Comparison of ENCODE assay signal across 14 cellular contexts in genomic region chr5:128536229-128536860, GRCh38. TPM values are rescaled to one million over a fixed set of nuclear protein-coding genes. Genes with fewer than 3 reads are reported as not detected.
DNase-seq lines count a peak whose midpoint lies in the region; FAIRE-seq and TF ChIP-seq lines count a peak whose summit lies in the region.
"Had no signal": no experiment of that assay in that cellular context is flagged by ENCODE, and none has a peak within 500 bp of the region (broad histone marks: within the 10 kb centered on the region; RNA-seq: fewer than 3 reads in every experiment).

No MANE protein-coding gene starts in this region.

- no peaks in the 10 kb centered on the region for H3K9me3 Mint-ChIP-seq in mesothelial cell of epicardium
- H3K9me3 Mint-ChIP-seq: activated B cell treated with CpG ODN at 0.5 μM for 24 hours had no signal

- H3K36me3 ChIP-seq in MM.1S (replicated peaks; ENCODE audit: insufficient read depth, low read length), result no peaks in the 10 kb centered on the region
- H3K36me3 ChIP-seq: BLaER1 had no signal

- H3K9ac ChIP-seq in MM.1S (ENCODE audit: low read length), result no peak overlapping the region
- H3K9ac ChIP-seq: BLaER1 had no signal

- peaks cover 10% of the 10 kb centered on the region for H3K27me3 Mint-ChIP-seq in mesothelial cell of epicardium (ENCODE audit: low read depth)

- H3K4me3 ChIP-seq in AG04449 (ENCODE audit: low read depth, low read length) (peak overlapping the region; percentile 91), MM.1S (ENCODE audit: low read length) (no peak overlapping the region), epithelial cell of proximal tubule (ENCODE audit: low read depth, low read length) (peak overlapping the region; percentile 61)

- FAIRE-seq in GM12891 (lab: Jason Lieb, UNC), result no peak
- FAIRE-seq: GM12892 had no signal

- peak overlapping the region; percentile 90 for H3K27ac Mint-ChIP-seq in mesothelial cell of epicardium
- H3K27ac Mint-ChIP-seq: activated B cell treated with CpG ODN at 0.5 μM for 24 hours, naive B cell had no signal

- 0 out of 2 replicates have a peak overlapping the region, but pooled peaks have one; percentile 99 for H3K4me2 ChIP-seq in MM.1S (ENCODE audit: low read depth, low read length)
- H3K4me2 ChIP-seq: BLaER1 had no signal

- CTCF ChIA-PET in AG04449 (lab: Yijun Ruan, JAX), result interaction anchor here (0.8 to 5.5 kb wide), 5 partner anchors 14 to 192 kb away, joined by 3 to 76 read pairs (median 3); no protein-coding TSS in a partner anchor

- no peaks in the 10 kb centered on the region for H4K20me1 ChIP-seq in MM.1S (ENCODE audit: insufficient read depth, low read length)
- H4K20me1 ChIP-seq: BLaER1 had no signal

- H2AFZ ChIP-seq in MM.1S (ENCODE audit: low read length), result no peak overlapping the region

- POLR2A ChIA-PET in AG04449 (lab: Yijun Ruan, JAX), result interaction anchor here (0.9 to 3.8 kb wide), 6 partner anchors 13 to 138 kb away, joined by 3 to 21 read pairs (median 4); no protein-coding TSS in a partner anchor

- H3K27ac ChIP-seq in MM.1S (ENCODE audit: low read length), result no peak overlapping the region
- H3K27ac ChIP-seq: BLaER1 had no signal

- H3K4me1 Mint-ChIP-seq in mesothelial cell of epicardium, result peaks cover 34% of the 10 kb centered on the region
- H3K4me1 Mint-ChIP-seq: activated B cell treated with CpG ODN at 0.5 μM for 24 hours had no signal

- H3K79me2 ChIP-seq in MM.1S (ENCODE audit: low read length), result no peaks in the 10 kb centered on the region

- no peaks in the 10 kb centered on the region for H3F3A ChIP-seq in MM.1S (ENCODE audit: insufficient read depth, low read length)

- DNase-seq in AG04449 (ENCODE audit: low read depth, low spot score) (no peak), MM.1S (no peak), epithelial cell of proximal tubule (ENCODE audit: low read depth) (no peak), mesothelial cell of epicardium (ENCODE audit: low spot score in 2 of 2, unreplicated experiment in 2 of 2) (no peak), GM12891 (ENCODE audit: insufficient read length, low spot score) (no peak), SIG-M5 treated with dmso at 0.1 percent for 504 hours (lab: John Stamatoyannopoulos, UW; ENCODE audit: unreplicated experiment) (no peak), GM19240 (ENCODE audit: insufficient read length, low spot score) (no peak)
- no peak for DNase-seq in stimulated activated CD4-positive, alpha-beta T cell treated with anti-CD3 and anti-CD28 coated beads, Interleukin-4, amount 100 ng/mL, for 4 hours
- DNase-seq: activated B cell treated with CpG ODN at 0.5 μM for 24 hours, activated gamma-delta T cell treated with Interleukin-2 at 50 U/mL for 16 hours, naive B cell, NCI-H1105 had no signal

- peaks cover under 1% of the 10 kb centered on the region for H3K36me3 Mint-ChIP-seq in mesothelial cell of epicardium

- H3K4me1 ChIP-seq in MM.1S (ENCODE audit: low read length), result no peaks in the 10 kb centered on the region
- H3K4me1 ChIP-seq: BLaER1 had no signal

- peak overlapping the region; percentile 86 for H3K4me3 Mint-ChIP-seq in mesothelial cell of epicardium
- H3K4me3 Mint-ChIP-seq: activated B cell treated with CpG ODN at 0.5 μM for 24 hours had no signal

- TF ChIP-seq POLR2A in GM12891 (IDR thresholded peaks at IDR 0.05; ENCODE audit: low read depth, low read length), result no peak

- TF ChIP-seq CTCF in AG04449 (IDR thresholded peaks at IDR 0.05; ENCODE audit: insufficient read depth, low read length, missing control alignments), result peak; percentile 14
- TF ChIP-seq CTCF in MM.1S (IDR thresholded peaks at IDR 0.05; ENCODE audit: low read length), result no peak
- TF ChIP-seq CTCF in epithelial cell of proximal tubule (conservative IDR thresholded peaks at IDR 0.05; ENCODE audit: low read depth, low read length), result no peak
- TF ChIP-seq CTCF in mesothelial cell of epicardium (IDR thresholded peaks at IDR 0.05; ENCODE audit: unreplicated experiment), result no peak

- H3K9me2 ChIP-seq in MM.1S (replicated peaks; ENCODE audit: insufficient read depth, low read length), result no peaks in the 10 kb centered on the region

- no peaks in the 10 kb centered on the region for H3K27me3 ChIP-seq in MM.1S (replicated peaks; ENCODE audit: insufficient read depth, low read length)
- H3K27me3 ChIP-seq: BLaER1 had no signal

- no peaks in the 10 kb centered on the region for H3K9me3 ChIP-seq in MM.1S (replicated peaks; ENCODE audit: insufficient read depth, low read length)

TF ChIP-seq in GM12891, 5 proteins besides CTCF, POLR2A, EP300 and RAD21:
- TF ChIP-seq TAF1 (IDR thresholded peaks at IDR 0.05; ENCODE audit: low read depth, low read length), result no peak
- TF ChIP-seq SPI1 (IDR thresholded peaks at IDR 0.05; ENCODE audit: low read depth, low read length), result no peak
- no peak for TF ChIP-seq PAX5 (IDR thresholded peaks at IDR 0.05; ENCODE audit: insufficient read depth, low read length, severe bottlenecking)
- no peak for TF ChIP-seq POLR2AphosphoS5 (IDR thresholded peaks at IDR 0.05; ENCODE audit: low read depth, low read length)
- TF ChIP-seq POU2F2 (IDR thresholded peaks at IDR 0.05; ENCODE audit: low read depth, low read length), result no peak
TF ChIP-seq in GM12891: peak in this region for 0.

RNA-seq across cellular contexts. Expression of gene FBN2, which starts 1.7 kb away (rescaled TPM):
- total RNA-seq in epithelial cell of proximal tubule (7.6 and 19.0 TPM in 2 replicates), mesothelial cell of epicardium (238 to 252 TPM (median 244 TPM) in 3 replicates)
- polyA plus RNA-seq in GM12891 (2012; ENCODE audit: low read depth, missing spikeins), result 0.06 TPM
- total RNA-seq: activated B cell treated with CpG ODN at 0.5 μM for 24 hours had no signal

Comparison
In these comparisons a context has a peak if more than half of its experiments do, and no peak if none do; other contexts are left out.
1. RNA of gene FBN2, which starts 1.7 kb away (total RNA-seq): 238 to 252 TPM in mesothelial cell of epicardium; 7.6 to 19.0 TPM in epithelial cell of proximal tubule; every median in the first group is over 10 times any median in the second.